ENCODE assay signal across 20 cellular contexts in the genomic region with DNA sequence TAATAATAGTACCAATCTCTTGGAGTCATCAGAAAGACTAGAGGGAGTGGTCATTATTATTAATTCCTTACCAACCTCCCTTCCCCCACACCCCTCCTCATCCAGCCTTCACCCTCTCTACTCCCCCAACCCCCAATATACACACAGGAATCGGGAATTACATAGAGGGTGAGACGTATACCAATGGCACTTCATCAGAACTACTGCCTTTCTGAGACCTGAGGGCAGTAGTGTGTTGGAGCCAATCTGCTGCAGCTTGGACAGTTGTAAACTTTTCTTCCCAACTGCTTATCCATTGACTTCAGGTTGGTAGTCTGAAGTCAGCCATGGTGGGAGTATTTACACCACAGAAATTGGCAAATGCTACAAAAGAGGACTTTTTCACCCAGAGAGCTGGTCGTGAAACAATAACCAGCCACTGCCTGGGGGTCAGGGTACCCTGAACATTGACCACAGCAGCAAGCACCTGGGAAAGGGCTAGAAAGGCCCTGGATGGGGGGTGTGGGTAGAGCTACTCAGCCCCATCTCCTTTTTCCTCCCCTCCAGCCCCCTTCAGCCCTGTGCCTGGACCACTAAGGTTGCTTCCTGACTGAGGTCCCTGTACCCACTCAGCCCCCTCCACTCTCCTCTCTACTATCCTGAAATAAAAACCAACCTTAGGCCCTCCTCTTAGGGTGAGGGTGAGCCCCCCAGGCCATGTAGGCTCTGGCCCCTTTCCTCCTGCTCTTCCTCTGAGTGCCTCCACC.
DNase-seq lines count a peak whose midpoint lies in the region; ATAC-seq, FAIRE-seq and TF ChIP-seq lines count a peak whose summit lies in the region.
"Had no signal": no experiment of that assay in that cellular context is flagged by ENCODE, and none has a peak within 500 bp of the region (broad histone marks: within the 10 kb centered on the region; RNA-seq: fewer than 3 reads in every experiment).

No MANE protein-coding gene starts in this region.

- H3K79me1 ChIP-seq in H9 (ENCODE audit: insufficient read depth, low read depth, low read length, poor library complexity, severe bottlenecking) (no peaks in the 10 kb centered on the region), H1 (ENCODE audit: low read depth, low read length) (no peaks in the 10 kb centered on the region)

- H3K9ac ChIP-seq in H9 (ENCODE audit: extremely low read depth, insufficient read length, low read length) (no peak overlapping the region), H1 (replicated peaks in 1 of 4; ENCODE audit: extremely low read depth in 1 of 4, low read depth in 3 of 4, low read length in 3 of 4) (no peak overlapping the region)

- no peak overlapping the region for H3K18ac ChIP-seq in H9 (ENCODE audit: insufficient read length, low read depth, low read length)
- peak overlapping the region; percentile 68; the same call in 1 of the 2 replicates for H3K18ac ChIP-seq in H1 (ENCODE audit: extremely low read depth, low read length)

- H2AK5ac ChIP-seq in H9 (ENCODE audit: insufficient read length, low read length): no peak overlapping the region
- no peak overlapping the region for H2AK5ac ChIP-seq in H1 (ENCODE audit: low read depth, low read length)

- CTCF ChIA-PET in H1 (lab: Charles Lee; ENCODE audit: partially characterized antibody): interaction anchor here (0.8 to 11.1 kb wide), 8 partner anchors 12 to 191 kb away, joined by 3 to 103 read pairs (median 3); no protein-coding TSS in a partner anchor

- H3K27me3 ChIP-seq in H9 (ENCODE audit: insufficient read depth, low read length) (no peaks in the 10 kb centered on the region), H1 (replicated peaks in 1 of 4; ENCODE audit: control insufficient read depth in 3 of 4, extremely low read depth in 1 of 4, insufficient read depth in 3 of 4, low read length in 3 of 4) (no peaks in the 10 kb centered on the region)

- H4K91ac ChIP-seq in H9 (ENCODE audit: insufficient read length, low read depth, low read length): no peak overlapping the region
- H4K91ac ChIP-seq in H1 (replicated peaks; ENCODE audit: insufficient read length, low read length): peak overlapping the region; percentile 61

- H3K36me3 Mint-ChIP-seq in T-helper 2 cell treated with Interferon-gamma antibody and Interleukin-4, amounts not matched to agents 5 μg/mL and 100 μg/mL, for 36 hours (ENCODE audit: low read depth): no peaks in the 10 kb centered on the region
- H3K36me3 Mint-ChIP-seq in H9 (ENCODE audit: insufficient read depth in 1 of 3, low read depth in 3 of 3): no peaks in the 10 kb centered on the region
- no peaks in the 10 kb centered on the region for H3K36me3 Mint-ChIP-seq in osteocyte (ENCODE audit: unreplicated experiment)
- H3K36me3 Mint-ChIP-seq: CD4-positive, CD25-positive, alpha-beta regulatory T cell had no signal

- H3K27me3 Mint-ChIP-seq in T-helper 2 cell treated with Interferon-gamma antibody and Interleukin-4, amounts not matched to agents 5 μg/mL and 100 μg/mL, for 36 hours (ENCODE audit: low read depth): peaks cover 19% of the 10 kb centered on the region
- H3K27me3 Mint-ChIP-seq in H9 (ENCODE audit: low read depth): no peaks in the 10 kb centered on the region
- peaks cover 12% of the 10 kb centered on the region for H3K27me3 Mint-ChIP-seq in osteocyte (ENCODE audit: unreplicated experiment)

- no peak overlapping the region for H2BK20ac ChIP-seq in H9 (ENCODE audit: low read depth, low read length, poor library complexity, severe bottlenecking)
- peak overlapping the region; percentile 66 for H2BK20ac ChIP-seq in H1 (ENCODE audit: low read length)

- H3K4me1 ChIP-seq in H9 (ENCODE audit: insufficient read depth, low read length): peaks cover 2% of the 10 kb centered on the region; the same call in 1 of the 2 replicates
- H3K4me1 ChIP-seq in H1 (replicated peaks in 1 of 4; ENCODE audit: control insufficient read depth in 3 of 4, insufficient read depth in 4 of 4, low read length in 3 of 4): peaks cover 0 to 12% (median under 1%) of the 10 kb centered on the region in 4 experiments; a peak in 3 of 7 replicates
- H3K4me1 ChIP-seq: HAP-1 had no signal

- no peak for DNase-seq in T-helper 2 cell treated with Interferon-gamma antibody and Interleukin-4, amounts not matched to agents 5 μg/mL and 100 μg/mL, for 36 hours (ENCODE audit: low spot score)
- DNase-seq in T-helper 2 cell (no peak), H9 (peak; percentile 18), H1 (ENCODE audit: low read depth in 1 of 2, low spot score in 2 of 2) (peak in 1 of 2 experiments; percentile 38), osteocyte (ENCODE audit: extremely low spot score, unreplicated experiment) (peak; percentile 44), GM19239 (ENCODE audit: insufficient read length, low spot score) (no peak), NCI-H2171 (lab: John Stamatoyannopoulos, UW) (no peak)
- DNase-seq: CD4-positive, CD25-positive, alpha-beta regulatory T cell; DMS53; NCI-H1436; NCI-H2029; NCI-H2171 treated with DMSO at 0.1 percent for 48 hours; NCI-H774 had no signal

- TF ChIP-seq POLR2A in H1 (IDR thresholded peaks at IDR 0.05; ENCODE audit: control extremely low read depth in 1 of 2, low read depth in 2 of 2, low read length in 2 of 2): no peak

- H3K4ac ChIP-seq in H9 (ENCODE audit: low read depth, low read length): no peak overlapping the region
- no peak overlapping the region for H3K4ac ChIP-seq in H1 (replicated peaks; ENCODE audit: insufficient read length, low read depth, low read length)

- TF ChIP-seq CTCF in H9 (conservative IDR thresholded peaks at IDR 0.05) (no peak), H1 (IDR thresholded peaks at IDR 0.05; ENCODE audit: control extremely low read depth in 1 of 3, insufficient read depth in 1 of 3, low read depth in 1 of 3, low read length in 3 of 3) (no peak), osteocyte (IDR thresholded peaks at IDR 0.05) (no peak)

- FAIRE-seq in H1 (lab: Jason Lieb, UNC) (no peak), GM19239 (lab: Jason Lieb, UNC) (no peak)
- FAIRE-seq: HTR-8/SVneo had no signal

- no peaks in the 10 kb centered on the region for H3K36me3 ChIP-seq in H1 (ENCODE audit: control insufficient read depth in 2 of 4, insufficient read depth in 4 of 4, low read length in 3 of 4)
- H3K36me3 ChIP-seq: HAP-1 had no signal

- H3K27ac Mint-ChIP-seq in T-helper 2 cell treated with Interferon-gamma antibody and Interleukin-4, amounts not matched to agents 5 μg/mL and 100 μg/mL, for 36 hours: peak overlapping the region; percentile 12
- H3K27ac Mint-ChIP-seq in H9: no peak overlapping the region; a peak in 1 of 7 replicates
- no peak overlapping the region for H3K27ac Mint-ChIP-seq in osteocyte (ENCODE audit: unreplicated experiment)
- H3K27ac Mint-ChIP-seq: B cell; CD4-positive, CD25-positive, alpha-beta regulatory T cell had no signal

- no peaks in the 10 kb centered on the region for H3K9me3 Mint-ChIP-seq in T-helper 2 cell treated with Interferon-gamma antibody and Interleukin-4, amounts not matched to agents 5 μg/mL and 100 μg/mL, for 36 hours
- H3K9me3 Mint-ChIP-seq in H9 (no peaks in the 10 kb centered on the region; a peak in 2 of 5 replicates), osteocyte (ENCODE audit: unreplicated experiment) (no peaks in the 10 kb centered on the region)

- H3K9me3 ChIP-seq in H9 (ENCODE audit: control insufficient read depth, low read depth, low read length) (no peaks in the 10 kb centered on the region), H1 (ENCODE audit: insufficient read depth in 2 of 2, low read depth in 1 of 2, low read length in 1 of 2) (no peaks in the 10 kb centered on the region)
- H3K9me3 ChIP-seq: HAP-1 had no signal

- TF ChIP-seq RAD21 in H1 (IDR thresholded peaks at IDR 0.05 in 1 of 2, conservative IDR thresholded peaks at IDR 0.05 in 1 of 2; ENCODE audit: low read depth in 2 of 2, low read length in 2 of 2): no peak

- H3K4me3 ChIP-seq in H1 (ENCODE audit: extremely low read depth in 1 of 4, insufficient read depth in 2 of 4, low read depth in 3 of 4, low read length in 4 of 4): no peak overlapping the region
- H3K4me3 ChIP-seq: HAP-1 had no signal

- H3K56ac ChIP-seq in H9 (ENCODE audit: insufficient read length, low read depth, low read length) (no peak overlapping the region), H1 (replicated peaks; ENCODE audit: insufficient read length, low read depth, low read length) (no peak overlapping the region)

- POLR2A ChIA-PET in H1 (lab: Charles Lee; ENCODE audit: partially characterized antibody): interaction anchor here (0.6 kb wide), 1 partner anchor 25 kb away, joined by 3 read pairs; no protein-coding TSS in a partner anchor

- WGBS in H9 (ENCODE audit: extremely low coverage, insufficient read length, low lambda C conversion rate): no CpG with 5 or more reads among the region's 3 CpGs
- WGBS in H1 (ENCODE audit: extremely low coverage in 1 of 2, insufficient coverage in 1 of 2, insufficient read length in 1 of 2, insufficient replicate concordance in 2 of 2, low coverage in 1 of 2, low lambda C conversion rate in 2 of 2, missing lambda C conversion rate in 1 of 2), 2 experiments: 94% methylated on average over 3 of the region's 3 CpGs; no CpG with 5 or more reads in 1 of the 2 experiments

- H4K5ac ChIP-seq in H9 (ENCODE audit: insufficient read length, low read depth, low read length) (no peak overlapping the region), H1 (ENCODE audit: insufficient read length, low read depth, low read length) (no peak overlapping the region)

- H2BK15ac ChIP-seq in H9 (ENCODE audit: low read depth, low read length) (no peak overlapping the region), H1 (ENCODE audit: low read length) (peak overlapping the region; percentile 61; the same call in 1 of the 2 replicates)

- H4K20me1 ChIP-seq in H9 (ENCODE audit: control insufficient read depth, insufficient read depth, insufficient read length): no peaks in the 10 kb centered on the region
- H4K20me1 ChIP-seq in H1 (replicated peaks in 1 of 2; ENCODE audit: control insufficient read depth in 1 of 2, insufficient read depth in 2 of 2, low read length in 2 of 2): no peaks in the 10 kb centered on the region

- H2BK5ac ChIP-seq in H9 (ENCODE audit: insufficient read length, low read length): no peak overlapping the region
- peak overlapping the region; percentile 66; the same call in 1 of the 2 replicates for H2BK5ac ChIP-seq in H1 (ENCODE audit: low read depth, low read length)

- H2BK12ac ChIP-seq in H9 (ENCODE audit: insufficient read length, low read depth, low read length) (no peak overlapping the region), H1 (ENCODE audit: low read depth, low read length) (peak overlapping the region; percentile 68; the same call in 1 of the 2 replicates)

- TF ChIP-seq EP300 in H1 (IDR thresholded peaks at IDR 0.05; ENCODE audit: borderline replicate concordance in 1 of 2, low read depth in 2 of 2, low read length in 2 of 2): no peak

- H2AFZ ChIP-seq in H9 (ENCODE audit: low read length): no peak overlapping the region
- H2AFZ ChIP-seq in H1 (ENCODE audit: low read length): no peak overlapping the region

- no peak for ATAC-seq in HG03097 (IDR thresholded peaks at IDR 0.05; ENCODE audit: low FRiP score, unreplicated experiment)
- ATAC-seq: Right ventricle myocardium inferior had no signal

- no peak overlapping the region for H3T11ph ChIP-seq in H9 (ENCODE audit: low read length)

- H3K27ac ChIP-seq in H9 (ENCODE audit: insufficient read length, low read depth, low read length) (no peak overlapping the region), H1 (ENCODE audit: low read depth, low read length) (no peak overlapping the region)
- H3K27ac ChIP-seq: 22Rv1, HL-60 had no signal

- no peaks in the 10 kb centered on the region for H3K4me1 Mint-ChIP-seq in T-helper 2 cell treated with Interferon-gamma antibody and Interleukin-4, amounts not matched to agents 5 μg/mL and 100 μg/mL, for 36 hours (ENCODE audit: low read depth)
- peaks cover 26 to 31% of the 10 kb centered on the region in 2 experiments for H3K4me1 Mint-ChIP-seq in H9
- H3K4me1 Mint-ChIP-seq in osteocyte (ENCODE audit: unreplicated experiment): no peaks in the 10 kb centered on the region
- H3K4me1 Mint-ChIP-seq: B cell; CD4-positive, CD25-positive, alpha-beta regulatory T cell had no signal

- no peak overlapping the region for H3K4me3 Mint-ChIP-seq in T-helper 2 cell treated with Interferon-gamma antibody and Interleukin-4, amounts not matched to agents 5 μg/mL and 100 μg/mL, for 36 hours
- no peak overlapping the region for H3K4me3 Mint-ChIP-seq in H9
- no peak overlapping the region for H3K4me3 Mint-ChIP-seq in osteocyte (ENCODE audit: unreplicated experiment)
- H3K4me3 Mint-ChIP-seq: B cell; CD4-positive, CD25-positive, alpha-beta regulatory T cell had no signal

- H2BK120ac ChIP-seq in H9 (ENCODE audit: low read depth, low read length, poor library complexity, severe bottlenecking): no peak overlapping the region
- no peak overlapping the region for H2BK120ac ChIP-seq in H1 (replicated peaks; ENCODE audit: low read depth, low read length)

- H3K4me2 ChIP-seq in H9 (ENCODE audit: insufficient read depth, insufficient read length, low read length): no peak overlapping the region
- H3K4me2 ChIP-seq in H1 (ENCODE audit: insufficient read depth in 1 of 2, low read depth in 2 of 2, low read length in 2 of 2): no peak overlapping the region

- H3K23ac ChIP-seq in H9 (ENCODE audit: insufficient read length, low read depth, low read length): no peak overlapping the region
- H3K23ac ChIP-seq in H1 (ENCODE audit: insufficient read length): no peak overlapping the region

- H3K14ac ChIP-seq in H9 (ENCODE audit: insufficient read depth, low read length) (no peak overlapping the region), H1 (ENCODE audit: insufficient read length) (no peak overlapping the region)

- H4K8ac ChIP-seq in H9 (replicated peaks; ENCODE audit: insufficient read length, low read depth, low read length) (no peak overlapping the region), H1 (ENCODE audit: extremely low read depth, insufficient read depth, low read length) (no peak overlapping the region)

- H3K23me2 ChIP-seq in H9 (ENCODE audit: insufficient read length, low read depth, low read length, poor library complexity, severe bottlenecking) (no peaks in the 10 kb centered on the region), H1 (ENCODE audit: low read depth, low read length) (no peaks in the 10 kb centered on the region)

- H3K79me2 ChIP-seq in H9 (ENCODE audit: insufficient read depth, low read length) (no peaks in the 10 kb centered on the region), H1 (ENCODE audit: control insufficient read depth in 1 of 2, insufficient read depth in 2 of 2, low read length in 2 of 2) (no peaks in the 10 kb centered on the region)

Comparison
In these comparisons a context has a peak if more than half of its experiments do, and no peak if none do; other contexts are left out.
1. DNase-seq: peak in H9 (single experiment) and osteocyte (single experiment); none in T-helper 2 cell treated with Interferon-gamma antibody and Interleukin-4, amounts not matched to agents 5 μg/mL and 100 μg/mL, for 36 hours (single experiment), T-helper 2 cell (0 of 5), GM19239 (single experiment) and NCI-H2171 (single experiment).